Comparison of ENCODE assay signal across 9 cellular contexts in the genomic region with DNA sequence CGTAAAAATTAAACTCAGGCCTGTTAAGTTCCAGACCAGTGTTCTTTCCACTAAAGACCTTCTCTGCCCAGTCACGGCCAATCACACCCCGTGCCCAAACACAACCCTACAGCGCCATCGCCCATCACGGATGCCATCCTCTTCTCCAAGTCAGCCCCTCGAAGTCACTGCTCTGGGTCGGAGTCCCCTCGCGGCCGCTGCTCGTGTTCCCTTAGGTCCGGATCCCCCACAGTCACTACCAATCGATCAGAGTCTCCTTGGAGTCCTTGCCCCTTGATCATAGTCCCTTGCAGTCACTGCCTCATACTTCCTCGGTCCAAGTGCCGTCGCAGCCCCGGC. TPM values are rescaled to one million over a fixed set of nuclear protein-coding genes. Genes with fewer than 3 reads are reported as not detected.
DNase-seq lines count a peak whose midpoint lies in the region; ATAC-seq, FAIRE-seq and TF ChIP-seq lines count a peak whose summit lies in the region.
"Had no signal": no experiment of that assay in that cellular context is flagged by ENCODE, and none has a peak within 500 bp of the region (broad histone marks: within the 10 kb centered on the region; RNA-seq: fewer than 3 reads in every experiment).

No MANE protein-coding gene starts in this region.

- H3K79me2 ChIP-seq in HCT116 (ENCODE audit: insufficient read depth, low read length) (peaks cover 54% of the 10 kb centered on the region), HepG2 (ENCODE audit: insufficient read depth, low read length) (peaks cover 41% of the 10 kb centered on the region)

- H4K20me1 ChIP-seq in HCT116 (ENCODE audit: insufficient read depth) (no peaks in the 10 kb centered on the region), HepG2 (ENCODE audit: insufficient read depth, low read length) (no peaks in the 10 kb centered on the region)

- BruUV-seq in HCT116 (replicated peaks; lab: Mats Ljungman, UMichigan) (TSS peak; percentile 50), HepG2 (replicated peaks; lab: Mats Ljungman, UMichigan) (TSS peak; percentile 50)

- no peaks in the 10 kb centered on the region for H3K27me3 ChIP-seq in HCT116 (ENCODE audit: insufficient read depth, low read length)
- no peaks in the 10 kb centered on the region; a peak in 2 of 5 replicates for H3K27me3 ChIP-seq in HepG2 (ENCODE audit: control insufficient read depth in 1 of 2, insufficient read depth in 2 of 2, low read length in 2 of 2)

- peak overlapping the region; percentile 85 for H3K4me2 ChIP-seq in HCT116 (ENCODE audit: low read length)
- H3K4me2 ChIP-seq in HepG2 (ENCODE audit: low read depth, low read length): peak overlapping the region; percentile 84

- H3K9me2 ChIP-seq in HCT116 (ENCODE audit: insufficient read depth): no peaks in the 10 kb centered on the region

- H3K9ac ChIP-seq in HCT116 (ENCODE audit: low read length): peak overlapping the region; percentile 93
- H3K9ac ChIP-seq in HepG2 (ENCODE audit: insufficient read depth, low read depth, low read length): peak overlapping the region; percentile 82

- peak; percentile 43 for DNase-seq in EH (ENCODE audit: low read depth)
- DNase-seq in HCT116 (ENCODE audit: low read depth, low spot score): no peak
- DNase-seq in RKO (ENCODE audit: low spot score): peak; percentile 58
- peak; percentile 26 to 36 for DNase-seq in cardiac fibroblast (ENCODE audit: low read depth in 2 of 2)
- no peak for DNase-seq in HepG2 (ENCODE audit: low spot score)
- peak; percentile 13 for DNase-seq in stimulated activated CD8-positive, alpha-beta memory T cell treated with anti-CD3 and anti-CD28 coated beads, Interleukin-4, amount 100 ng/mL, for 24 hours (ENCODE audit: low read depth)
- DNase-seq in superior temporal gyrus (ENCODE audit: extremely low spot score): no peak

- H2AFZ ChIP-seq in HCT116 (ENCODE audit: low read depth, low read length, poor library complexity, severe bottlenecking) (no peak overlapping the region), HepG2 (ENCODE audit: low read length) (no peak overlapping the region)

- H3K36me3 ChIP-seq in HCT116 (ENCODE audit: control insufficient read depth in 1 of 2, insufficient read depth in 2 of 2, low read length in 2 of 2) (no peaks in the 10 kb centered on the region), HepG2 (replicated peaks in 1 of 2; ENCODE audit: control insufficient read depth in 1 of 2, insufficient read depth in 2 of 2, low read length in 2 of 2) (no peaks in the 10 kb centered on the region)

- CTCF ChIA-PET in HCT116 (lab: Charles Lee) (no interaction called here), HepG2 (lab: Yijun Ruan, JAX; ENCODE audit: low intra/inter-chr PET ratio, low total read pairs) (no interaction called here)

- no peak for TF ChIP-seq POLR2A in HCT116 (IDR thresholded peaks at IDR 0.05; ENCODE audit: borderline replicate concordance, extremely low read depth, insufficient read depth, insufficient read length)
- TF ChIP-seq POLR2A in HepG2 (IDR thresholded peaks at IDR 0.05; ENCODE audit: insufficient read depth in 1 of 2, low read depth in 2 of 2, low read length in 2 of 2): no peak

- peak overlapping the region; percentile 70 to 99 for H3K4me3 ChIP-seq in HCT116 (replicated peaks in 1 of 2; ENCODE audit: low read depth in 1 of 2, low read length in 2 of 2)
- peak overlapping the region; percentile 99 to 100 for H3K4me3 ChIP-seq in cardiac fibroblast (replicated peaks in 1 of 2; ENCODE audit: low read depth in 2 of 2, low read length in 2 of 2)
- H3K4me3 ChIP-seq in HepG2 (replicated peaks in 1 of 3; ENCODE audit: insufficient read depth in 1 of 3, low read depth in 2 of 3, low read length in 3 of 3): peak overlapping the region; percentile 78 to 94 (median 87)

- POLR2A ChIA-PET in HCT116 (lab: Charles Lee): no interaction called here
- POLR2A ChIA-PET in HepG2 (lab: Yijun Ruan, JAX): interaction anchor here (0.8 to 1.0 kb wide), 3 partner anchors 28 to 60 kb away, joined by 3 read pairs; partner anchors contain the start of gene DYNLT2B

- 2% methylated on average over 6 of the region's 18 CpGs for WGBS in HepG2 (ENCODE audit: low lambda C conversion rate)

- H3K9me3 ChIP-seq in HCT116 (ENCODE audit: control insufficient read depth in 1 of 2, insufficient read depth in 1 of 2, low read depth in 1 of 2, low read length in 2 of 2) (no peaks in the 10 kb centered on the region), HepG2 (ENCODE audit: low read length) (no peaks in the 10 kb centered on the region)

- H3K27ac ChIP-seq in HCT116 (ENCODE audit: low read depth, low read length): peak overlapping the region; percentile 97
- peak overlapping the region; percentile 87 for H3K27ac ChIP-seq in HepG2 (ENCODE audit: extremely low read length, insufficient read depth, low read length)

- in situ Hi-C loops in HepG2 (cut with HindIII; ENCODE audit: extremely low pct_ligation_motif_present, low pct_unique_long_range_greater_than_20kb): no loop called here

- TF ChIP-seq EP300 in HepG2 (IDR thresholded peaks at IDR 0.05; ENCODE audit: low read depth in 2 of 2, low read length in 2 of 2): no peak
- no peak; the same call in 1 of the 2 replicates for TF ChIP-seq EP300 in HepG2 (CRISPR knock-in tag; IDR thresholded peaks at IDR 0.05; ENCODE audit: borderline replicate concordance)

- peaks cover 8 to 14% of the 10 kb centered on the region in 2 experiments for H3K4me1 ChIP-seq in HCT116 (ENCODE audit: control insufficient read depth in 1 of 2, insufficient read depth in 2 of 2, low read length in 2 of 2)
- H3K4me1 ChIP-seq in HepG2 (ENCODE audit: insufficient read depth, low read length): peaks cover 44% of the 10 kb centered on the region

- peak; percentile 41 for ATAC-seq in HCT116
- peak; percentile 43 for ATAC-seq in HepG2
- no peak for ATAC-seq in HG02759 (IDR thresholded peaks at IDR 0.05; ENCODE audit: unreplicated experiment)

- no peak for TF ChIP-seq RAD21 in HCT116 (IDR thresholded peaks at IDR 0.05; ENCODE audit: low read depth)
- TF ChIP-seq RAD21 in HepG2 (CRISPR knock-in tag; IDR thresholded peaks at IDR 0.05): no peak

- no peak for TF ChIP-seq CTCF in HCT116 (IDR thresholded peaks at IDR 0.05 in 2 of 3, conservative IDR thresholded peaks at IDR 0.05 in 1 of 3; ENCODE audit: borderline replicate concordance in 1 of 3, insufficient read depth in 1 of 3, low read depth in 2 of 3, low read length in 2 of 3)
- TF ChIP-seq CTCF in cardiac fibroblast (IDR thresholded peaks at IDR 0.05; ENCODE audit: low read depth, low read length): no peak
- peak; percentile 17 for TF ChIP-seq CTCF in HepG2 (CRISPR knock-in tag; IDR thresholded peaks at IDR 0.05)

- RAD21 ChIA-PET in HCT116 (lab: Charles Lee; ENCODE audit: low non-redundant PET in 1 of 2, low total read pairs in 2 of 2, uncharacterized antibody in 2 of 2, unreplicated experiment in 2 of 2): no interaction called here

- intact Hi-C loops in HCT116 (cut with micrococcal nuclease) (no loop called here), HepG2 (cut with micrococcal nuclease; ENCODE audit: unreplicated experiment) (no loop called here)

- no peak for FAIRE-seq in HepG2 (lab: Jason Lieb, UNC)
- FAIRE-seq: TTC549 had no signal

RNA-seq across cellular contexts. Expression of gene PCYT1A, which starts 0.5 kb away (rescaled TPM):
- total RNA-seq in HCT116 (2021; ENCODE audit: unreplicated experiment) (32.1 TPM), HepG2 (2016; rRNA removed; fragmentation: Illumina TruSeq; extraction: Trizol) (45.3 and 53.2 TPM in 2 replicates)
- 25.4 and 30.4 TPM in 2 replicates for polyA plus RNA-seq in HCT116 (2012)
- total RNA-seq in HepG2 (2016; cell fraction: cytosol; rRNA removed; fragmentation: Illumina TruSeq; extraction: Trizol; ENCODE audit: low read depth): 13.8 and 14.6 TPM in 2 replicates
- 46.3 and 55.2 TPM in 2 replicates for total RNA-seq in HepG2 (2016; cell fraction: insoluble cytoplasmic fraction; rRNA removed; fragmentation: Illumina TruSeq; extraction: Trizol)
- total RNA-seq in HepG2 (2016; cell fraction: membrane; rRNA removed; fragmentation: Illumina TruSeq; extraction: Trizol): 13.3 and 14.5 TPM in 2 replicates
- 47.1 and 49.4 TPM in 2 replicates for total RNA-seq in HepG2 (2016; cell fraction: nucleus; rRNA removed; fragmentation: Illumina TruSeq; extraction: Trizol)
- 26.4 and 28.5 TPM in 2 replicates for polyA plus RNA-seq in HepG2 (2011; rRNA removed)
- 16.4 and 21.4 TPM in 2 replicates for polyA plus RNA-seq in HepG2 (2011; cell fraction: cytosol; rRNA removed)
- 62.7 and 74.7 TPM in 2 replicates for polyA plus RNA-seq in HepG2 (2011; cell fraction: nucleus; rRNA removed)
- 25.2 and 26.1 TPM in 2 replicates for polyA plus RNA-seq in HepG2 (2012)
- 3.8 and 4.3 TPM in 2 replicates for polyA plus RNA-seq in HepG2 (2016; cell fraction: cytosol; fragmentation: Illumina TruSeq; extraction: Trizol; ENCODE audit: low read depth)
- polyA plus RNA-seq in HepG2 (2016; cell fraction: insoluble cytoplasmic fraction; fragmentation: Illumina TruSeq; extraction: Trizol; ENCODE audit: low read depth): 44.0 and 44.3 TPM in 2 replicates
- 5.2 and 5.6 TPM in 2 replicates for polyA plus RNA-seq in HepG2 (2016; cell fraction: membrane; fragmentation: Illumina TruSeq; extraction: Trizol; ENCODE audit: low read depth)
- 61.7 and 67.8 TPM in 2 replicates for polyA plus RNA-seq in HepG2 (2016; cell fraction: nucleus; fragmentation: Illumina TruSeq; extraction: Trizol; ENCODE audit: insufficient read depth, low read depth)
- polyA minus RNA-seq in HepG2 (2011; rRNA and poly(A)+ RNA removed; ENCODE audit: low replicate concordance): 104 and 131 TPM in 2 replicates
- polyA minus RNA-seq in HepG2 (2011; cell fraction: cytosol; rRNA and poly(A)+ RNA removed): 27.9 and 30.3 TPM in 2 replicates
- polyA minus RNA-seq in HepG2 (2011; cell fraction: nucleus; rRNA and poly(A)+ RNA removed): 110 and 122 TPM in 2 replicates

RNA-seq across cellular contexts. Expression of gene DYNLT2B, which starts 31.0 kb away (rescaled TPM):
- 9.7 TPM for total RNA-seq in HCT116 (2021; ENCODE audit: unreplicated experiment)
- polyA plus RNA-seq in HCT116 (2012): 6.2 and 9.6 TPM in 2 replicates
- 7.0 and 11.2 TPM in 2 replicates for total RNA-seq in HepG2 (2016; rRNA removed; fragmentation: Illumina TruSeq; extraction: Trizol)
- total RNA-seq in HepG2 (2016; cell fraction: cytosol; rRNA removed; fragmentation: Illumina TruSeq; extraction: Trizol; ENCODE audit: low read depth): 4.9 and 5.3 TPM in 2 replicates
- total RNA-seq in HepG2 (2016; cell fraction: insoluble cytoplasmic fraction; rRNA removed; fragmentation: Illumina TruSeq; extraction: Trizol): 8.3 and 10.2 TPM in 2 replicates
- 5.7 and 6.2 TPM in 2 replicates for total RNA-seq in HepG2 (2016; cell fraction: membrane; rRNA removed; fragmentation: Illumina TruSeq; extraction: Trizol)
- total RNA-seq in HepG2 (2016; cell fraction: nucleus; rRNA removed; fragmentation: Illumina TruSeq; extraction: Trizol): 3.8 and 3.9 TPM in 2 replicates
- polyA plus RNA-seq in HepG2 (2011; rRNA removed): 4.0 and 4.3 TPM in 2 replicates
- polyA plus RNA-seq in HepG2 (2011; cell fraction: cytosol; rRNA removed): 5.1 and 5.3 TPM in 2 replicates
- polyA plus RNA-seq in HepG2 (2011; cell fraction: nucleus; rRNA removed): 1.4 and 1.5 TPM in 2 replicates
- 2.9 and 5.9 TPM in 2 replicates for polyA plus RNA-seq in HepG2 (2012)
- polyA plus RNA-seq in HepG2 (2016; cell fraction: cytosol; fragmentation: Illumina TruSeq; extraction: Trizol; ENCODE audit: low read depth): 7.3 and 11.4 TPM in 2 replicates
- 12.5 and 14.4 TPM in 2 replicates for polyA plus RNA-seq in HepG2 (2016; cell fraction: insoluble cytoplasmic fraction; fragmentation: Illumina TruSeq; extraction: Trizol; ENCODE audit: low read depth)
- 5.9 and 8.0 TPM in 2 replicates for polyA plus RNA-seq in HepG2 (2016; cell fraction: membrane; fragmentation: Illumina TruSeq; extraction: Trizol; ENCODE audit: low read depth)
- polyA plus RNA-seq in HepG2 (2016; cell fraction: nucleus; fragmentation: Illumina TruSeq; extraction: Trizol; ENCODE audit: insufficient read depth, low read depth): 6.1 and 6.5 TPM in 2 replicates
- 0.82 and 2.6 TPM in 2 replicates for polyA minus RNA-seq in HepG2 (2011; rRNA and poly(A)+ RNA removed; ENCODE audit: low replicate concordance)
- not detected in 2 replicates for polyA minus RNA-seq in HepG2 (2011; cell fraction: cytosol; rRNA and poly(A)+ RNA removed)
- polyA minus RNA-seq in HepG2 (2011; cell fraction: nucleus; rRNA and poly(A)+ RNA removed): 1.7 and 3.4 TPM in 2 replicates

RNA-seq across cellular contexts. Expression of gene TM4SF19, which starts 51.2 kb away (rescaled TPM):
- total RNA-seq in HCT116 (2021; ENCODE audit: unreplicated experiment): 1.2 TPM
- polyA plus RNA-seq in HCT116 (2012): 2.1 and 2.8 TPM in 2 replicates
- not detected in 2 replicates for total RNA-seq in HepG2 (2016; rRNA removed; fragmentation: Illumina TruSeq; extraction: Trizol)
- not detected in 2 replicates for total RNA-seq in HepG2 (2016; cell fraction: cytosol; rRNA removed; fragmentation: Illumina TruSeq; extraction: Trizol; ENCODE audit: low read depth)
- not detected in 2 replicates for total RNA-seq in HepG2 (2016; cell fraction: insoluble cytoplasmic fraction; rRNA removed; fragmentation: Illumina TruSeq; extraction: Trizol)
- total RNA-seq in HepG2 (2016; cell fraction: membrane; rRNA removed; fragmentation: Illumina TruSeq; extraction: Trizol): not detected in 2 replicates
- not detected in 2 replicates for total RNA-seq in HepG2 (2016; cell fraction: nucleus; rRNA removed; fragmentation: Illumina TruSeq; extraction: Trizol)
- 0.05 and 0.36 TPM in 2 replicates for polyA plus RNA-seq in HepG2 (2011; rRNA removed)
- polyA plus RNA-seq in HepG2 (2011; cell fraction: cytosol; rRNA removed): 0.08 and 0.17 TPM in 2 replicates
- polyA plus RNA-seq in HepG2 (2011; cell fraction: nucleus; rRNA removed): 0.47 and 0.83 TPM in 2 replicates
- not detected in 2 replicates for polyA plus RNA-seq in HepG2 (2012)
- polyA plus RNA-seq in HepG2 (2016; cell fraction: cytosol; fragmentation: Illumina TruSeq; extraction: Trizol; ENCODE audit: low read depth): not detected in 2 replicates
- not detected in 2 replicates for polyA plus RNA-seq in HepG2 (2016; cell fraction: insoluble cytoplasmic fraction; fragmentation: Illumina TruSeq; extraction: Trizol; ENCODE audit: low read depth)
- not detected in 2 replicates for polyA plus RNA-seq in HepG2 (2016; cell fraction: membrane; fragmentation: Illumina TruSeq; extraction: Trizol; ENCODE audit: low read depth)
- not detected in 2 replicates for polyA plus RNA-seq in HepG2 (2016; cell fraction: nucleus; fragmentation: Illumina TruSeq; extraction: Trizol; ENCODE audit: insufficient read depth, low read depth)
- 0.66 and 5.5 TPM in 2 replicates for polyA minus RNA-seq in HepG2 (2011; rRNA and poly(A)+ RNA removed; ENCODE audit: low replicate concordance)
- not detected in 2 replicates for polyA minus RNA-seq in HepG2 (2011; cell fraction: cytosol; rRNA and poly(A)+ RNA removed)
- 0.62 TPM in 1 of 2 replicates, not detected in the other for polyA minus RNA-seq in HepG2 (2011; cell fraction: nucleus; rRNA and poly(A)+ RNA removed)

Comparison
In these comparisons a context has a peak if more than half of its experiments do, and no peak if none do; other contexts are left out.
1. DNase-seq: peak in EH (single experiment), RKO (single experiment), cardiac fibroblast (2 of 2) and stimulated activated CD8-positive, alpha-beta memory T cell treated with anti-CD3 and anti-CD28 coated beads, Interleukin-4, amount 100 ng/mL, for 24 hours (single experiment); none in HCT116 (single experiment), HepG2 (single experiment) and superior temporal gyrus (single experiment).
2. Peak in every context shown above with its lines, with median percentiles within 50 percentile points of each other: H3K4me3 ChIP-seq.